11 cellular contexts compared by ENCODE assay signal in the genomic region with DNA sequence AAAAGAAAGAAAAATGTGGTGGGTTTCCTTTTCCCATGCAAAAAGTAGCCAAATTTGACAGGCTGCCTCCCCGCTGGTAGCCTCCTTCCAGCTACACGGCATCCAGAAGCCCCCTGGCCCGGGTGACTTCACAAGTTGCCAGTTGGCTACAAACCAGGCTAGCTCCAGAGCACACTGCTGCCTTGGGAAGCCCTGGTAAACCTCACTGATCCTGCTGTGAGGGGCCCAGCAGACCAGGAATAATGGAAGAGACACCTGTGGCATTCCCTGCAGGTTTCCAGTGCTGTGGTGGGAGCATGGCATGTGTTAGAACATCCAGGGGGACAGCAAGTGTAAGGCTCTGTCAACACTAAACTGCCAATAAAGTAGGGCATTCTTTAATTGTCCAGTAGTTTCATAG.
"Had no signal": no experiment of that assay in that cellular context is flagged by ENCODE, and none has a peak within 500 bp of the region (broad histone marks: within the 10 kb centered on the region; RNA-seq: fewer than 3 reads in every experiment).

No MANE protein-coding gene starts in this region.

- H3K9me3 ChIP-seq: ascending aorta, esophagus muscularis mucosa, gastroesophageal sphincter, heart right ventricle, spleen, tibial nerve had no signal

- H3K36me3 ChIP-seq: ascending aorta, esophagus muscularis mucosa, gastroesophageal sphincter, tibial nerve had no signal

- H3K27me3 ChIP-seq: ascending aorta, esophagus muscularis mucosa, gastroesophageal sphincter, heart right ventricle, spleen, tibial nerve had no signal

- ATAC-seq: gastroesophageal sphincter; naive thymus-derived CD8-positive, alpha-beta T cell had no signal

- H3K27ac ChIP-seq: ascending aorta, esophagus muscularis mucosa, gastroesophageal sphincter, heart right ventricle, tibial nerve had no signal

- DNase-seq: cerebellar nuclear complex; retina; stimulated activated naive CD4-positive, alpha-beta T cell had no signal

- FAIRE-seq: urothelium cell line had no signal

- H3K4me3 ChIP-seq: ascending aorta, esophagus muscularis mucosa, gastroesophageal sphincter, heart right ventricle, spleen, tibial nerve had no signal

- H3K4me1 ChIP-seq: ascending aorta, esophagus muscularis mucosa, gastroesophageal sphincter, tibial nerve had no signal
